21 cellular contexts compared by ENCODE assay signal in the genomic region with DNA sequence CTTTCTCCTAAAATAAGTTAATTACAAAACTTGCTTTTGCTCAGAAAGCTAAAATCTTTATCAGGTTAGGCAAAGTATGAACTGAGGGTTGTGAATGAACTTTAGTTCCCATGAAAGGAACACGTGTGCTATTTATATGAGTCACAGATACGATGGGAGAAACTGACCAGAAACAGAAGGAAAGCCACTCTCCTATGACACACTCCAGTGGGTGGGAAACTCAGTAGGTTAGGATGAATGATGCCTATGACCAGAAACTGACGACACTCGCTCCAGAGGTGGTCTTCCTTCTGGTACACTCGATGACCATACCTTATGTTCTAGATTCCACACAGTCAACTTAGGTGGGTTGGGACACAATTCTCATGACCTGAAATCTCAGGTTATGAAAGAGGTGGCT.
DNase-seq lines count a peak whose midpoint lies in the region; ATAC-seq and TF ChIP-seq lines count a peak whose summit lies in the region.
"Had no signal": no experiment of that assay in that cellular context is flagged by ENCODE, and none has a peak within 500 bp of the region (broad histone marks: within the 10 kb centered on the region; RNA-seq: fewer than 3 reads in every experiment).

No MANE protein-coding gene starts in this region.

- H3K4me3 ChIP-seq in SK-N-SH (ENCODE audit: low read depth in 2 of 2, low read length in 1 of 2) (no peak overlapping the region), foreskin fibroblast (ENCODE audit: low read depth in 1 of 2, low read length in 2 of 2) (no peak overlapping the region), ovary (no peak overlapping the region)
- H3K4me3 ChIP-seq: HAP-1, spleen had no signal

- H3K9ac ChIP-seq in SK-N-SH: peak overlapping the region; percentile 10; the same call in 1 of the 2 replicates

- peaks cover 42% of the 10 kb centered on the region for H3F3A ChIP-seq in SK-N-SH (replicated peaks; ENCODE audit: insufficient read depth)

- H3K9me2 ChIP-seq in SK-N-SH: no peaks in the 10 kb centered on the region

- TF ChIP-seq CTCF in SK-N-SH (IDR thresholded peaks at IDR 0.05): no peak
- TF ChIP-seq CTCF in foreskin fibroblast (IDR thresholded peaks at IDR 0.05; ENCODE audit: low read depth, low read length): no peak
- no peak for TF ChIP-seq CTCF in ovary (IDR thresholded peaks at IDR 0.05)

- CTCF ChIA-PET in SK-N-SH (lab: Yijun Ruan, JAX): interaction anchor here (2.2 to 4.1 kb wide), 2 partner anchors 22 to 24 kb away, joined by 8 to 20 read pairs; no protein-coding TSS in a partner anchor
- CTCF ChIA-PET in activated CD8-positive, alpha-beta memory T cell treated with anti-CD3 and anti-CD28 coated beads, Interleukin-2, amount 10 ng/mL, durations not matched to agents 7 days and 5 days (lab: Charles Lee): no interaction called here

- peaks cover 31% of the 10 kb centered on the region for H3K27me3 Mint-ChIP-seq in activated CD8-positive, alpha-beta memory T cell treated with anti-CD3 and anti-CD28 coated beads, Interleukin-2, amount 10 ng/mL, durations not matched to agents 7 days and 5 days
- H3K27me3 Mint-ChIP-seq: dendritic cell treated with granulocyte-macrophage colony-stimulating factor and Interleukin-4, amounts not matched to agents 40 ng/mL and 50 ng/mL, for 4 days had no signal

- H3K27ac ChIP-seq in SK-N-SH (ENCODE audit: low read depth in 2 of 2, low read length in 1 of 2) (peak overlapping the region in 1 of 2 experiments; percentile 98; a peak in 2 of 4 replicates), ovary (no peak overlapping the region)
- H3K27ac ChIP-seq: 22Rv1, spleen had no signal

- ATAC-seq in SK-N-SH treated with all-trans-retinoic acid at 6 μM for 48 hours (no peak), HG02623 (IDR thresholded peaks at IDR 0.05; ENCODE audit: unreplicated experiment) (no peak)
- no peak for ATAC-seq in activated CD8-positive, alpha-beta memory T cell treated with anti-CD3 and anti-CD28 coated beads, Interleukin-2, amount 10 ng/mL, durations not matched to agents 7 days and 5 days
- ATAC-seq: left lobe of liver; stimulated activated effector memory CD8-positive, alpha-beta T cell treated with anti-CD3 and anti-CD28 coated beads, Interleukin-12 subunit alpha, Interleukin-12 subunit beta, amount 100 ng/mL, for 72 hours had no signal

- no peak for TF ChIP-seq POLR2A in ovary (IDR thresholded peaks at IDR 0.05)

- H2AFZ ChIP-seq in SK-N-SH (ENCODE audit: low read depth): 0 out of 2 replicates have a peak overlapping the region, but pooled peaks have one; percentile 18

- H3K9me3 ChIP-seq in SK-N-SH: no peaks in the 10 kb centered on the region
- no peaks in the 10 kb centered on the region for H3K9me3 ChIP-seq in ovary
- H3K9me3 ChIP-seq: HAP-1, spleen had no signal

- H3K27ac Mint-ChIP-seq in activated CD8-positive, alpha-beta memory T cell treated with anti-CD3 and anti-CD28 coated beads, Interleukin-2, amount 10 ng/mL, durations not matched to agents 7 days and 5 days: no peak overlapping the region
- H3K27ac Mint-ChIP-seq: CD8-positive, alpha-beta memory T cell; dendritic cell treated with granulocyte-macrophage colony-stimulating factor and Interleukin-4, amounts not matched to agents 40 ng/mL and 50 ng/mL, for 4 days; stimulated activated effector memory CD8-positive, alpha-beta T cell treated with anti-CD3 and anti-CD28 coated beads, Interleukin-12 subunit alpha, Interleukin-12 subunit beta, amount 100 ng/mL, for 72 hours; type B pancreatic cell had no signal

- H3K79me2 ChIP-seq in SK-N-SH (ENCODE audit: insufficient read depth): no peaks in the 10 kb centered on the region

- no peak for DNase-seq in SK-N-SH
- DNase-seq in amniotic epithelial cell (ENCODE audit: low read depth): peak; percentile 89
- peak; percentile 80 for DNase-seq in foreskin fibroblast
- peak; percentile 64 for DNase-seq in stromal cell of bone marrow (ENCODE audit: low read depth)
- no peak for DNase-seq in ovary
- DNase-seq in activated CD8-positive, alpha-beta memory T cell treated with anti-CD3 and anti-CD28 coated beads, Interleukin-2, amount 10 ng/mL, durations not matched to agents 7 days and 5 days: no peak
- DNase-seq: activated effector memory CD4-positive, alpha-beta T cell treated with anti-CD3 and anti-CD28 coated beads, Interleukin-2, amount 50 U/mL, for 16 hours; anterior cingulate cortex; CD8-positive, alpha-beta memory T cell; NCI-H1930; NCI-H446 treated with DMSO at 0.1 percent for 48 hours; spleen; T1000 had no signal

- 36% methylated on average over 5 of the region's 5 CpGs for WGBS in SK-N-SH (ENCODE audit: low lambda C conversion rate)
- 87 to 90% (median 88%) methylated on average over 5 of the region's 5 CpGs for WGBS in ovary, 3 donors

- no peaks in the 10 kb centered on the region for H3K4me1 Mint-ChIP-seq in activated CD8-positive, alpha-beta memory T cell treated with anti-CD3 and anti-CD28 coated beads, Interleukin-2, amount 10 ng/mL, durations not matched to agents 7 days and 5 days
- H3K4me1 Mint-ChIP-seq: CD8-positive, alpha-beta memory T cell; stimulated activated effector memory CD8-positive, alpha-beta T cell treated with anti-CD3 and anti-CD28 coated beads, Interleukin-12 subunit alpha, Interleukin-12 subunit beta, amount 100 ng/mL, for 72 hours had no signal

- H4K20me1 ChIP-seq in SK-N-SH (ENCODE audit: insufficient read depth): no peaks in the 10 kb centered on the region

- no peak for TF ChIP-seq RAD21 in SK-N-SH (IDR thresholded peaks at IDR 0.05; ENCODE audit: low read length)

- no peaks in the 10 kb centered on the region for H3K36me3 Mint-ChIP-seq in activated CD8-positive, alpha-beta memory T cell treated with anti-CD3 and anti-CD28 coated beads, Interleukin-2, amount 10 ng/mL, durations not matched to agents 7 days and 5 days
- H3K36me3 Mint-ChIP-seq: CD8-positive, alpha-beta memory T cell; stimulated activated effector memory CD8-positive, alpha-beta T cell treated with anti-CD3 and anti-CD28 coated beads, Interleukin-12 subunit alpha, Interleukin-12 subunit beta, amount 100 ng/mL, for 72 hours; type B pancreatic cell had no signal

- H3K36me3 ChIP-seq in SK-N-SH (replicated peaks in 1 of 2; ENCODE audit: control insufficient read depth in 1 of 2, insufficient read depth in 2 of 2, low read length in 1 of 2): no peaks in the 10 kb centered on the region
- H3K36me3 ChIP-seq in ovary: no peaks in the 10 kb centered on the region
- H3K36me3 ChIP-seq: HAP-1, spleen had no signal

- no peak overlapping the region for H3K4me2 ChIP-seq in SK-N-SH

- TF ChIP-seq EP300 in SK-N-SH (IDR thresholded peaks at IDR 0.05; ENCODE audit: borderline replicate concordance in 1 of 2, low read depth in 1 of 2, low read length in 1 of 2) (no peak), ovary (IDR thresholded peaks at IDR 0.05) (no peak)

- no peak overlapping the region for H3K4me3 Mint-ChIP-seq in activated CD8-positive, alpha-beta memory T cell treated with anti-CD3 and anti-CD28 coated beads, Interleukin-2, amount 10 ng/mL, durations not matched to agents 7 days and 5 days
- H3K4me3 Mint-ChIP-seq: CD8-positive, alpha-beta memory T cell; dendritic cell treated with granulocyte-macrophage colony-stimulating factor and Interleukin-4, amounts not matched to agents 40 ng/mL and 50 ng/mL, for 4 days; stimulated activated effector memory CD8-positive, alpha-beta T cell treated with anti-CD3 and anti-CD28 coated beads, Interleukin-12 subunit alpha, Interleukin-12 subunit beta, amount 100 ng/mL, for 72 hours; type B pancreatic cell had no signal

- no peaks in the 10 kb centered on the region for H3K9me3 Mint-ChIP-seq in activated CD8-positive, alpha-beta memory T cell treated with anti-CD3 and anti-CD28 coated beads, Interleukin-2, amount 10 ng/mL, durations not matched to agents 7 days and 5 days (ENCODE audit: low read depth)
- H3K9me3 Mint-ChIP-seq: dendritic cell treated with granulocyte-macrophage colony-stimulating factor and Interleukin-4, amounts not matched to agents 40 ng/mL and 50 ng/mL, for 4 days; stimulated activated effector memory CD8-positive, alpha-beta T cell treated with anti-CD3 and anti-CD28 coated beads, Interleukin-12 subunit alpha, Interleukin-12 subunit beta, amount 100 ng/mL, for 72 hours; type B pancreatic cell had no signal

- POLR2A ChIA-PET in SK-N-SH (lab: Yijun Ruan, JAX): interaction anchor here (0.6 kb wide), 1 partner anchor 1123 kb away, joined by 3 read pairs; no protein-coding TSS in a partner anchor

- H3K27me3 ChIP-seq in SK-N-SH (ENCODE audit: insufficient read depth) (no peaks in the 10 kb centered on the region), ovary (no peaks in the 10 kb centered on the region)
- H3K27me3 ChIP-seq: spleen had no signal

- H3K4me1 ChIP-seq in SK-N-SH (ENCODE audit: control insufficient read depth in 1 of 2, insufficient read depth in 2 of 2, low read depth in 1 of 2, low read length in 1 of 2): peaks cover 6 to 46% of the 10 kb centered on the region in 2 experiments
- H3K4me1 ChIP-seq in ovary (ENCODE audit: insufficient read depth): no peaks in the 10 kb centered on the region
- H3K4me1 ChIP-seq: HAP-1, spleen had no signal

- intact Hi-C loops in ovary (cut with DNase I): no loop called here

TF ChIP-seq in SK-N-SH, 30 proteins besides CTCF, POLR2A, EP300 and RAD21:
- TF ChIP-seq RCOR1 (IDR thresholded peaks at IDR 0.05; ENCODE audit: low read length) (no peak), FOSL2 (IDR thresholded peaks at IDR 0.05; ENCODE audit: borderline replicate concordance, low read depth) (peak; percentile 25; the same call in 1 of the 2 replicates), POLR2AphosphoS5 (IDR thresholded peaks at IDR 0.05; ENCODE audit: low read depth, low read length) (no peak), CHD2 (IDR thresholded peaks at IDR 0.05; ENCODE audit: low read length, partially characterized antibody) (no peak), TCF12 (IDR thresholded peaks at IDR 0.05) (peak; percentile 44; the same call in 1 of the 2 replicates)
- TF ChIP-seq, protein P1, sequence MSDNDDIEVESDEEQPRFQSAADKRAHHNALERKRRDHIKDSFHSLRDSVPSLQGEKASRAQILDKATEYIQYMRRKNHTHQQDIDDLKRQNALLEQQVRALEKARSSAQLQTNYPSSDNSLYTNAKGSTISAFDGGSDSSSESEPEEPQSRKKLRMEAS (IDR thresholded peaks at IDR 0.05; ENCODE audit: low read depth): peak; percentile 56; the same call in 1 of the 2 replicates
TF ChIP-seq in SK-N-SH: peak in this region for 3.

TF ChIP-seq in SK-N-SH treated with all-trans-retinoic acid at 6 μM for 48 hours, 23 proteins besides CTCF, POLR2A, EP300 and RAD21:
- no peak for TF ChIP-seq ZNF8 (CRISPR knock-in tag; IDR thresholded peaks at IDR 0.05)
- no peak for TF ChIP-seq ZNF565 (CRISPR knock-in tag; conservative IDR thresholded peaks at IDR 0.05; ENCODE audit: low read depth)
- TF ChIP-seq OSR1 (CRISPR knock-in tag; IDR thresholded peaks at IDR 0.05): no peak
- no peak for TF ChIP-seq ZNF70 (CRISPR knock-in tag; IDR thresholded peaks at IDR 0.05)
- TF ChIP-seq PPARA (CRISPR knock-in tag; IDR thresholded peaks at IDR 0.05; ENCODE audit: borderline replicate concordance): no peak
TF ChIP-seq in SK-N-SH treated with all-trans-retinoic acid at 6 μM for 48 hours: peak in this region for 0.

Comparison
In these comparisons a context has a peak if more than half of its experiments do, and no peak if none do; other contexts are left out.
1. DNase-seq: peak in amniotic epithelial cell (single experiment), foreskin fibroblast (2 of 2) and stromal cell of bone marrow (single experiment); none in SK-N-SH (single experiment), ovary (0 of 5) and activated CD8-positive, alpha-beta memory T cell treated with anti-CD3 and anti-CD28 coated beads, Interleukin-2, amount 10 ng/mL, durations not matched to agents 7 days and 5 days (single experiment).